3 cellular contexts compared by ENCODE assay signal in genomic region chr2:149448315-149448714, GRCh38.
TF ChIP-seq lines count a peak whose summit lies in the region.

No MANE protein-coding gene starts in this region.

TF ChIP-seq in SK-N-SH, 30 proteins besides CTCF, POLR2A, EP300 and RAD21 (continued from another document):
- TF ChIP-seq ELF1 (IDR thresholded peaks at IDR 0.05) (no peak), USF2 (IDR thresholded peaks at IDR 0.05; ENCODE audit: borderline replicate concordance, low read depth, low read length) (no peak), JUND (IDR thresholded peaks at IDR 0.05) (no peak), FOXJ3 (CRISPR knock-in tag; IDR thresholded peaks at IDR 0.05) (no peak), NFIC (IDR thresholded peaks at IDR 0.05; ENCODE audit: borderline replicate concordance) (no peak), POLR2AphosphoS5 (IDR thresholded peaks at IDR 0.05; ENCODE audit: low read depth, low read length) (no peak), FOSL2 (IDR thresholded peaks at IDR 0.05; ENCODE audit: borderline replicate concordance, low read depth) (no peak), PBX3 (IDR thresholded peaks at IDR 0.05) (no peak), RXRA (IDR thresholded peaks at IDR 0.05; ENCODE audit: borderline replicate concordance, low read depth) (no peak), SMC3 (IDR thresholded peaks at IDR 0.05; ENCODE audit: low read depth, low read length) (no peak), GABPA (IDR thresholded peaks at IDR 0.05; ENCODE audit: low read depth) (no peak), USF1 (IDR thresholded peaks at IDR 0.05; ENCODE audit: borderline replicate concordance, low read depth) (no peak), SIN3A (IDR thresholded peaks at IDR 0.05; ENCODE audit: borderline replicate concordance, low read depth, low read length) (no peak), NRF1 (IDR thresholded peaks at IDR 0.05; ENCODE audit: low read depth, low read length) (no peak), TCF12 (IDR thresholded peaks at IDR 0.05) (no peak), EZH2phosphoT487 (IDR thresholded peaks at IDR 0.05; ENCODE audit: borderline replicate concordance, low read depth) (no peak), RCOR1 (IDR thresholded peaks at IDR 0.05; ENCODE audit: low read length) (no peak)
- TF ChIP-seq, protein P1, sequence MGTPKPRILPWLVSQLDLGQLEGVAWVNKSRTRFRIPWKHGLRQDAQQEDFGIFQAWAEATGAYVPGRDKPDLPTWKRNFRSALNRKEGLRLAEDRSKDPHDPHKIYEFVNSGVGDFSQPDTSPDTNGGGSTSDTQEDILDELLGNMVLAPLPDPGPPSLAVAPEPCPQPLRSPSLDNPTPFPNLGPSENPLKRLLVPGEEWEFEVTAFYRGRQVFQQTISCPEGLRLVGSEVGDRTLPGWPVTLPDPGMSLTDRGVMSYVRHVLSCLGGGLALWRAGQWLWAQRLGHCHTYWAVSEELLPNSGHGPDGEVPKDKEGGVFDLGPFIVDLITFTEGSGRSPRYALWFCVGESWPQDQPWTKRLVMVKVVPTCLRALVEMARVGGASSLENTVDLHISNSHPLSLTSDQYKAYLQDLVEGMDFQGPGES (IDR thresholded peaks at IDR 0.05; ENCODE audit: low read depth, low read length), result no peak

TF ChIP-seq in SK-N-SH treated with all-trans-retinoic acid at 6 μM for 48 hours, 23 proteins besides CTCF, POLR2A, EP300 and RAD21 (continued from another document):
- TF ChIP-seq, protein P2, sequence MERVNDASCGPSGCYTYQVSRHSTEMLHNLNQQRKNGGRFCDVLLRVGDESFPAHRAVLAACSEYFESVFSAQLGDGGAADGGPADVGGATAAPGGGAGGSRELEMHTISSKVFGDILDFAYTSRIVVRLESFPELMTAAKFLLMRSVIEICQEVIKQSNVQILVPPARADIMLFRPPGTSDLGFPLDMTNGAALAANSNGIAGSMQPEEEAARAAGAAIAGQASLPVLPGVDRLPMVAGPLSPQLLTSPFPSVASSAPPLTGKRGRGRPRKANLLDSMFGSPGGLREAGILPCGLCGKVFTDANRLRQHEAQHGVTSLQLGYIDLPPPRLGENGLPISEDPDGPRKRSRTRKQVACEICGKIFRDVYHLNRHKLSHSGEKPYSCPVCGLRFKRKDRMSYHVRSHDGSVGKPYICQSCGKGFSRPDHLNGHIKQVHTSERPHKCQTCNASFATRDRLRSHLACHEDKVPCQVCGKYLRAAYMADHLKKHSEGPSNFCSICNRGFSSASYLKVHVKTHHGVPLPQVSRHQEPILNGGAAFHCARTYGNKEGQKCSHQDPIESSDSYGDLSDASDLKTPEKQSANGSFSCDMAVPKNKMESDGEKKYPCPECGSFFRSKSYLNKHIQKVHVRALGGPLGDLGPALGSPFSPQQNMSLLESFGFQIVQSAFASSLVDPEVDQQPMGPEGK (CRISPR knock-in tag; IDR thresholded peaks at IDR 0.05; ENCODE audit: borderline replicate concordance), result no peak
- TF ChIP-seq ARNTL (CRISPR knock-in tag; IDR thresholded peaks at IDR 0.05; ENCODE audit: borderline replicate concordance, low read depth) (no peak), ZC3H10 (CRISPR knock-in tag; IDR thresholded peaks at IDR 0.05) (no peak), BACH2 (CRISPR knock-in tag; IDR thresholded peaks at IDR 0.05; ENCODE audit: borderline replicate concordance) (no peak), ISL1 (CRISPR knock-in tag; IDR thresholded peaks at IDR 0.05) (no peak), ESRRG (CRISPR knock-in tag; IDR thresholded peaks at IDR 0.05) (no peak), TCF4 (CRISPR knock-in tag; IDR thresholded peaks at IDR 0.05; ENCODE audit: borderline replicate concordance) (no peak), PPARA (CRISPR knock-in tag; IDR thresholded peaks at IDR 0.05; ENCODE audit: borderline replicate concordance) (no peak), TOX (CRISPR knock-in tag; IDR thresholded peaks at IDR 0.05; ENCODE audit: borderline replicate concordance) (no peak), ZFP3 (CRISPR knock-in tag; IDR thresholded peaks at IDR 0.05) (no peak), SNAI2 (CRISPR knock-in tag; IDR thresholded peaks at IDR 0.05) (no peak), CSDC2 (CRISPR knock-in tag; IDR thresholded peaks at IDR 0.05) (no peak), ZNF8 (CRISPR knock-in tag; IDR thresholded peaks at IDR 0.05) (no peak)
- TF ChIP-seq, protein P3, sequence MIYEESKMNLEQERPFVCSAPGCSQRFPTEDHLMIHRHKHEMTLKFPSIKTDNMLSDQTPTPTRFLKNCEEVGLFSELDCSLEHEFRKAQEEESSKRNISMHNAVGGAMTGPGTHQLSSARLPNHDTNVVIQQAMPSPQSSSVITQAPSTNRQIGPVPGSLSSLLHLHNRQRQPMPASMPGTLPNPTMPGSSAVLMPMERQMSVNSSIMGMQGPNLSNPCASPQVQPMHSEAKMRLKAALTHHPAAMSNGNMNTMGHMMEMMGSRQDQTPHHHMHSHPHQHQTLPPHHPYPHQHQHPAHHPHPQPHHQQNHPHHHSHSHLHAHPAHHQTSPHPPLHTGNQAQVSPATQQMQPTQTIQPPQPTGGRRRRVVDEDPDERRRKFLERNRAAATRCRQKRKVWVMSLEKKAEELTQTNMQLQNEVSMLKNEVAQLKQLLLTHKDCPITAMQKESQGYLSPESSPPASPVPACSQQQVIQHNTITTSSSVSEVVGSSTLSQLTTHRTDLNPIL (CRISPR knock-in tag; IDR thresholded peaks at IDR 0.05; ENCODE audit: low read depth), result no peak
- TF ChIP-seq, protein P4, sequence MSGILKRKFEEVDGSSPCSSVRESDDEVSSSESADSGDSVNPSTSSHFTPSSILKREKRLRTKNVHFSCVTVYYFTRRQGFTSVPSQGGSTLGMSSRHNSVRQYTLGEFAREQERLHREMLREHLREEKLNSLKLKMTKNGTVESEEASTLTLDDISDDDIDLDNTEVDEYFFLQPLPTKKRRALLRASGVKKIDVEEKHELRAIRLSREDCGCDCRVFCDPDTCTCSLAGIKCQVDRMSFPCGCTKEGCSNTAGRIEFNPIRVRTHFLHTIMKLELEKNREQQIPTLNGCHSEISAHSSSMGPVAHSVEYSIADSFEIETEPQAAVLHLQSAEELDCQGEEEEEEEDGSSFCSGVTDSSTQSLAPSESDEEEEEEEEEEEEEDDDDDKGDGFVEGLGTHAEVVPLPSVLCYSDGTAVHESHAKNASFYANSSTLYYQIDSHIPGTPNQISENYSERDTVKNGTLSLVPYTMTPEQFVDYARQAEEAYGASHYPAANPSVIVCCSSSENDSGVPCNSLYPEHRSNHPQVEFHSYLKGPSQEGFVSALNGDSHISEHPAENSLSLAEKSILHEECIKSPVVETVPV (CRISPR knock-in tag; IDR thresholded peaks at IDR 0.05), result no peak
- TF ChIP-seq, protein P5, sequence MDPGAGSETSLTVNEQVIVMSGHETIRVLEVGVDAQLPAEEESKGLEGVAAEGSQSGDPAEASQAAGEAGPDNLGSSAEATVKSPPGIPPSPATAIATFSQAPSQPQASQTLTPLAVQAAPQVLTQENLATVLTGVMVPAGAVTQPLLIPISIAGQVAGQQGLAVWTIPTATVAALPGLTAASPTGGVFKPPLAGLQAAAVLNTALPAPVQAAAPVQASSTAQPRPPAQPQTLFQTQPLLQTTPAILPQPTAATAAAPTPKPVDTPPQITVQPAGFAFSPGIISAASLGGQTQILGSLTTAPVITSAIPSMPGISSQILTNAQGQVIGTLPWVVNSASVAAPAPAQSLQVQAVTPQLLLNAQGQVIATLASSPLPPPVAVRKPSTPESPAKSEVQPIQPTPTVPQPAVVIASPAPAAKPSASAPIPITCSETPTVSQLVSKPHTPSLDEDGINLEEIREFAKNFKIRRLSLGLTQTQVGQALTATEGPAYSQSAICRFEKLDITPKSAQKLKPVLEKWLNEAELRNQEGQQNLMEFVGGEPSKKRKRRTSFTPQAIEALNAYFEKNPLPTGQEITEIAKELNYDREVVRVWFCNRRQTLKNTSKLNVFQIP (CRISPR knock-in tag; IDR thresholded peaks at IDR 0.05; ENCODE audit: borderline replicate concordance, low read depth), result no peak

TF ChIP-seq in H1, 55 proteins besides CTCF, POLR2A, EP300 and RAD21 (continued from another document):
- TF ChIP-seq TAF1 (IDR thresholded peaks at IDR 0.05; ENCODE audit: low read depth, low read length) (no peak), BRCA1 (IDR thresholded peaks at IDR 0.05; ENCODE audit: low read depth, low read length) (no peak), ASH2L (IDR thresholded peaks at IDR 0.05; ENCODE audit: low read length) (no peak), GABPA (IDR thresholded peaks at IDR 0.05; ENCODE audit: borderline replicate concordance, insufficient read depth, low read length) (no peak), SIX5 (IDR thresholded peaks at IDR 0.05; ENCODE audit: low read depth, low read length) (no peak), POU5F1 (IDR thresholded peaks at IDR 0.05; ENCODE audit: low read depth, low read length) (no peak), EGR1 (IDR thresholded peaks at IDR 0.05; ENCODE audit: borderline replicate concordance, low read depth, low read length) (no peak), SAP30 (IDR thresholded peaks at IDR 0.05; ENCODE audit: insufficient read depth, insufficient replicate concordance, low read length) (no peak), TAF7 (optimal IDR thresholded peaks at IDR 0.05; ENCODE audit: borderline replicate concordance, low read depth, low read length) (no peak), CEBPB (IDR thresholded peaks at IDR 0.05; ENCODE audit: low read depth, low read length) (no peak), HDAC6 (IDR thresholded peaks at IDR 0.05; ENCODE audit: low read depth, low read length) (no peak), RNF2 (IDR thresholded peaks at IDR 0.05; ENCODE audit: borderline replicate concordance, low read depth, low read length, missing control alignments, poor library complexity, severe bottlenecking) (no peak), NRF1 (IDR thresholded peaks at IDR 0.05; ENCODE audit: low read depth, low read length) (no peak), KDM1A (IDR thresholded peaks at IDR 0.05; ENCODE audit: borderline replicate concordance, low read length) (no peak), RBBP5 (IDR thresholded peaks at IDR 0.05; ENCODE audit: borderline replicate concordance, low read depth, low read length) (no peak)
TF ChIP-seq in H1: peak in this region for 0.
